12 cellular contexts compared by ENCODE assay signal in genomic region chr10:34031410-34031809, GRCh38.
DNase-seq lines count a peak whose midpoint lies in the region; ATAC-seq and TF ChIP-seq lines count a peak whose summit lies in the region.
"Had no signal": no experiment of that assay in that cellular context is flagged by ENCODE, and none has a peak within 500 bp of the region (broad histone marks: within the 10 kb centered on the region; RNA-seq: fewer than 3 reads in every experiment).

No MANE protein-coding gene starts in this region.

- H3K9ac ChIP-seq in adipocyte (ENCODE audit: low read length) = peak overlapping the region; percentile 15

- DNase-seq in CD1c-positive myeloid dendritic cell (ENCODE audit: extremely low spot score) (peak; percentile 75), adipocyte (ENCODE audit: low read depth) (peak; percentile 78), fibroblast of the conjunctiva (ENCODE audit: low read depth) (peak; percentile 84), psoas muscle (peak; percentile 71 to 78)
- no peak for DNase-seq in activated T-cell treated with anti-CD3 and anti-CD28 coated beads, Interleukin-2, amount 50 U/mL, for 48 hours
- no peak for DNase-seq in activated CD4-positive, alpha-beta T cell treated with anti-CD3 and anti-CD28 coated beads for 48 hours
- DNase-seq: immature natural killer cell; NCI-H2107; stimulated activated CD4-positive, alpha-beta T cell treated with anti-CD3 and anti-CD28 coated beads, Interleukin-1b, Interleukin-23, amount 100 ng/mL, for 48 hours; T1000 had no signal

- H3K4me1 ChIP-seq in adipocyte (ENCODE audit: control insufficient read depth, insufficient read depth, low read length) (peaks cover 18% of the 10 kb centered on the region), psoas muscle (peaks cover 3% of the 10 kb centered on the region)

- H3K27ac ChIP-seq in psoas muscle = no peak overlapping the region

- H3K4me3 ChIP-seq in adipocyte (ENCODE audit: low read length) (peak overlapping the region; percentile 41), psoas muscle (no peak overlapping the region)

- WGBS in psoas muscle, 3 donors = 24 to 32% (median 27%) methylated on average over 3 of the region's 3 CpGs

- no peak for TF ChIP-seq CTCF in psoas muscle (IDR thresholded peaks at IDR 0.05)

- H3K9me3 ChIP-seq in adipocyte (ENCODE audit: control insufficient read depth, low read length) = no peaks in the 10 kb centered on the region
- H3K9me3 ChIP-seq in psoas muscle = no peaks in the 10 kb centered on the region

- ATAC-seq in psoas muscle = peak; percentile 60 to 89 (median 78)
- no peak for ATAC-seq in GM21390 (IDR thresholded peaks at IDR 0.05; ENCODE audit: unreplicated experiment)
- no peak for ATAC-seq in GM18858 (IDR thresholded peaks at IDR 0.05; ENCODE audit: unreplicated experiment)

- intact Hi-C loops in psoas muscle (cut with DNase I) = no loop called here

- no peaks in the 10 kb centered on the region for H3K27me3 ChIP-seq in adipocyte (replicated peaks; ENCODE audit: control insufficient read depth, insufficient read depth, low read length)
- no peaks in the 10 kb centered on the region for H3K27me3 ChIP-seq in psoas muscle (ENCODE audit: insufficient read depth in 3 of 3, low read length in 2 of 3)

- H3K36me3 ChIP-seq in adipocyte (ENCODE audit: control insufficient read depth, insufficient read depth, low read length, severe bottlenecking) (no peaks in the 10 kb centered on the region), psoas muscle (ENCODE audit: insufficient read depth in 1 of 2, low read depth in 1 of 2) (no peaks in the 10 kb centered on the region)

Comparison
In these comparisons a context has a peak if more than half of its experiments do, and no peak if none do; other contexts are left out.
1. DNase-seq: peak in CD1c-positive myeloid dendritic cell (single experiment), adipocyte (single experiment), fibroblast of the conjunctiva (single experiment) and psoas muscle (2 of 2); none in activated T-cell treated with anti-CD3 and anti-CD28 coated beads, Interleukin-2, amount 50 U/mL, for 48 hours (0 of 2) and activated CD4-positive, alpha-beta T cell treated with anti-CD3 and anti-CD28 coated beads for 48 hours (single experiment).
2. ATAC-seq: peak in psoas muscle (4 of 4); none in GM21390 (single experiment) and GM18858 (single experiment).